In the genomic region with DNA sequence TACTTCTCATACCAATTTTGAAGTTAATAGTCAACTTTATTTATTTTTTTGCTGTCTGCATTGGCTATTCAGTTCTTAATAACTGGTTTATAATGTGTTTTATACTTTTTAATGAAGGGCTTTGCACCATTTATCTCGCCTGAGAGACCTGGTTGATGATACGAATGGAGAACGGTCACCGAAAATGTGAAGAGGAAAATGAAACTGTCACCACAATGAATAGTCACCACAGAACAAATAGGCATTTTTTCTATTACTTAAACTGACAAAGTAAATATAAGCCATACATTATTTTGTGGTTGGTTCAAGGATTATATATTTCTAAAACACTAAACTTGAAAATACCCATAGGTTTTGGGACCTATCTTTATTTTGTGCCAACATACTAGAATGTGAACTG, we compare ENCODE assay signal across 29 cellular contexts. TPM values are rescaled to one million over a fixed set of nuclear protein-coding genes. Genes with fewer than 3 reads are reported as not detected.
"Had no signal": no experiment of that assay in that cellular context is flagged by ENCODE, and none has a peak within 500 bp of the region (broad histone marks: within the 10 kb centered on the region; RNA-seq: fewer than 3 reads in every experiment).

No MANE protein-coding gene starts in this region.

- H3K4me3 ChIP-seq: cardiac muscle cell, MG63, Peyer's patch, SJSA1 had no signal

- H3K9me3 Mint-ChIP-seq: activated B cell treated with CpG ODN at 0.5 μM for 24 hours; activated CD4-positive, alpha-beta T cell treated with anti-CD3 and anti-CD28 coated beads, Interleukin-2, amount 10 ng/mL, durations not matched to agents 24 days and 14 days; activated naive CD4-positive, alpha-beta T cell treated with anti-CD3 and anti-CD28 coated beads, Interleukin-2, amount 10 ng/mL, durations not matched to agents 7 days and 5 days; activated naive CD8-positive, alpha-beta T cell treated with anti-CD3 and anti-CD28 coated beads for 36 hours; activated T-helper 2 cell treated with anti-CD3 and anti-CD28 coated beads, Interferon-gamma antibody, Interleukin-2, Interleukin-4, amounts not matched to agents 10 μg/mL and 5 μg/mL and 100 μg/mL, durations not matched to agents 14 hours and 24 hours and 36 hours; T-helper 1 cell treated with Interleukin-12 subunit alpha and Interleukin-12 subunit beta and Interleukin-4 antibody, amounts not matched to agents 30 μg/mL and 1 μg/mL, for 36 hours had no signal

- H3K4me1 ChIP-seq: Peyer's patch, SJSA1 had no signal

- H3K9me3 ChIP-seq: MG63, Peyer's patch, SJSA1 had no signal

- ATAC-seq: SK-N-SH treated with all-trans-retinoic acid at 6 μM for 48 hours had no signal

- DNase-seq: activated B cell treated with CpG ODN at 0.5 μM for 24 hours; activated CD4-positive, alpha-beta T cell treated with anti-CD3 and anti-CD28 coated beads for 1 hour; activated CD4-positive, alpha-beta T cell treated with anti-CD3 and anti-CD28 coated beads, Interleukin-2, amount 10 ng/mL, durations not matched to agents 24 days and 14 days; activated CD4-positive, alpha-beta T cell treated with anti-CD3 and anti-CD28 coated beads, Interleukin-2, amount 50 U/mL, for 48 hours; activated gamma-delta T cell treated with Interleukin-2 at 50 U/mL for 16 hours; activated naive CD4-positive, alpha-beta T cell treated with anti-CD3 and anti-CD28 coated beads, Interleukin-2, amount 10 ng/mL, durations not matched to agents 7 days and 5 days; activated naive CD8-positive, alpha-beta T cell treated with anti-CD3 and anti-CD28 coated beads for 36 hours; activated T-cell treated with anti-CD3 and anti-CD28 coated beads for 4 hours; activated T-cell treated with anti-CD3 and anti-CD28 coated beads, Interleukin-2, amount 50 U/mL, for 48 hours; brain microvascular endothelial cell; MG63; MV-4-11; NCI-H1092 treated with DMSO at 0.1 percent for 48 hours; NCI-H1436; NCI-H1694 treated with DMSO at 0.1 percent for 48 hours; NCI-H2029 treated with DMSO at 0.1 percent for 48 hours; NCI-H510A treated with DMSO at 0.1 percent for 48 hours; NCI-H69; Peyer's patch; Right ventricle myocardium superior; T1000 had no signal

- H3K27me3 ChIP-seq: brain microvascular endothelial cell, cardiac muscle cell, MG63, Peyer's patch, SJSA1 had no signal

- H3K4me1 Mint-ChIP-seq: activated B cell treated with CpG ODN at 0.5 μM for 24 hours; activated naive CD4-positive, alpha-beta T cell treated with anti-CD3 and anti-CD28 coated beads, Interleukin-2, amount 10 ng/mL, durations not matched to agents 7 days and 5 days; activated naive CD8-positive, alpha-beta T cell treated with anti-CD3 and anti-CD28 coated beads for 36 hours had no signal

- H3K27ac Mint-ChIP-seq: activated B cell treated with CpG ODN at 0.5 μM for 24 hours; activated CD4-positive, alpha-beta T cell treated with anti-CD3 and anti-CD28 coated beads, Interleukin-2, amount 10 ng/mL, durations not matched to agents 24 days and 14 days; activated naive CD4-positive, alpha-beta T cell treated with anti-CD3 and anti-CD28 coated beads, Interleukin-2, amount 10 ng/mL, durations not matched to agents 7 days and 5 days; activated naive CD8-positive, alpha-beta T cell treated with anti-CD3 and anti-CD28 coated beads for 36 hours; activated T-helper 2 cell treated with anti-CD3 and anti-CD28 coated beads, Interferon-gamma antibody, Interleukin-2, Interleukin-4, amounts not matched to agents 10 μg/mL and 5 μg/mL and 100 μg/mL, durations not matched to agents 14 hours and 24 hours and 36 hours; T-helper 1 cell treated with Interleukin-12 subunit alpha and Interleukin-12 subunit beta and Interleukin-4 antibody, amounts not matched to agents 30 μg/mL and 1 μg/mL, for 36 hours had no signal

- H3K27me3 Mint-ChIP-seq: activated B cell treated with CpG ODN at 0.5 μM for 24 hours; activated CD4-positive, alpha-beta T cell treated with anti-CD3 and anti-CD28 coated beads, Interleukin-2, amount 10 ng/mL, durations not matched to agents 24 days and 14 days; activated naive CD4-positive, alpha-beta T cell treated with anti-CD3 and anti-CD28 coated beads, Interleukin-2, amount 10 ng/mL, durations not matched to agents 7 days and 5 days; activated naive CD8-positive, alpha-beta T cell treated with anti-CD3 and anti-CD28 coated beads for 36 hours had no signal

- H3K27ac ChIP-seq: brain microvascular endothelial cell, cardiac muscle cell, KMS-11, Peyer's patch, RWPE1, SJSA1 had no signal

- H3K36me3 ChIP-seq: brain microvascular endothelial cell, Peyer's patch had no signal

- H3K4me3 Mint-ChIP-seq: activated B cell treated with CpG ODN at 0.5 μM for 24 hours; activated CD4-positive, alpha-beta T cell treated with anti-CD3 and anti-CD28 coated beads, Interleukin-2, amount 10 ng/mL, durations not matched to agents 24 days and 14 days; activated naive CD4-positive, alpha-beta T cell treated with anti-CD3 and anti-CD28 coated beads, Interleukin-2, amount 10 ng/mL, durations not matched to agents 7 days and 5 days; activated naive CD8-positive, alpha-beta T cell treated with anti-CD3 and anti-CD28 coated beads for 36 hours; T-helper 1 cell treated with Interleukin-12 subunit alpha and Interleukin-12 subunit beta and Interleukin-4 antibody, amounts not matched to agents 30 μg/mL and 1 μg/mL, for 36 hours had no signal

RNA-seq across cellular contexts. Expression of gene STARD6, which starts 20.4 kb away (rescaled TPM):
- total RNA-seq: activated B cell treated with CpG ODN at 0.5 μM for 24 hours; activated CD4-positive, alpha-beta T cell treated with anti-CD3 and anti-CD28 coated beads, Interleukin-2, amount 10 ng/mL, durations not matched to agents 24 days and 14 days; activated naive CD8-positive, alpha-beta T cell treated with anti-CD3 and anti-CD28 coated beads for 36 hours; activated T-helper 2 cell treated with anti-CD3 and anti-CD28 coated beads, Interferon-gamma antibody, Interleukin-2, Interleukin-4, amounts not matched to agents 10 μg/mL and 5 μg/mL and 100 μg/mL, durations not matched to agents 14 hours and 24 hours and 36 hours; cardiac muscle cell; Peyer's patch; Right ventricle myocardium superior had no signal
- polyA plus RNA-seq: adipose tissue, cardiac muscle cell had no signal
